8 cellular contexts compared by ENCODE assay signal in genomic region chr1:85278853-85279314, GRCh38. TPM values are rescaled to one million over a fixed set of nuclear protein-coding genes. Genes with fewer than 3 reads are reported as not detected.
DNase-seq lines count a peak whose midpoint lies in the region; ATAC-seq and TF ChIP-seq lines count a peak whose summit lies in the region.

No MANE protein-coding gene starts in this region.

- H3K4me1 ChIP-seq in fibroblast of lung (ENCODE audit: control insufficient read depth, extremely low read depth, insufficient read depth, low read length), result peaks cover 5% of the 10 kb centered on the region
- H3K4me1 ChIP-seq in skeletal muscle satellite cell (ENCODE audit: control insufficient read depth, insufficient read depth, low read length), result peaks cover 29% of the 10 kb centered on the region
- no peaks in the 10 kb centered on the region for H3K4me1 ChIP-seq in effector memory CD4-positive, alpha-beta T cell (ENCODE audit: control insufficient read depth, insufficient read depth, low read length, poor library complexity, severe bottlenecking)

- H3K79me2 ChIP-seq in fibroblast of lung (ENCODE audit: control insufficient read depth, insufficient read depth, low read length), result peaks cover 23% of the 10 kb centered on the region

- H3K4me2 ChIP-seq in fibroblast of lung (ENCODE audit: extremely low read depth, insufficient read depth, low read length) (peak overlapping the region; percentile 20), skeletal muscle satellite cell (ENCODE audit: low read length) (peak overlapping the region; percentile 83)

- H3K4me3 ChIP-seq in fibroblast of lung (replicated peaks in 1 of 4; ENCODE audit: control extremely low read depth in 1 of 4, insufficient read depth in 1 of 4, low read depth in 3 of 4, low read length in 4 of 4), result peak overlapping the region in 3 of 4 experiments; percentile 0 to 39 (median 18)
- H3K4me3 ChIP-seq in skeletal muscle satellite cell (ENCODE audit: low read length), result peak overlapping the region; percentile 57
- no peak overlapping the region for H3K4me3 ChIP-seq in effector memory CD4-positive, alpha-beta T cell (ENCODE audit: insufficient read depth, low read depth, low read length, poor library complexity, severe bottlenecking)

- peak overlapping the region; percentile 72 for H3K27ac ChIP-seq in fibroblast of lung (ENCODE audit: insufficient read depth, low read length)
- no peak overlapping the region for H3K27ac ChIP-seq in effector memory CD4-positive, alpha-beta T cell (ENCODE audit: insufficient read depth, low read length, poor library complexity, severe bottlenecking)

- H4K20me1 ChIP-seq in fibroblast of lung (ENCODE audit: control insufficient read depth, extremely low read depth, insufficient read depth, low read length), result no peaks in the 10 kb centered on the region

- no peaks in the 10 kb centered on the region for H3K9me3 ChIP-seq in fibroblast of lung (ENCODE audit: control insufficient read depth, insufficient read depth, low read depth, low read length)
- no peaks in the 10 kb centered on the region for H3K9me3 ChIP-seq in skeletal muscle satellite cell (replicated peaks; ENCODE audit: low read length)
- no peaks in the 10 kb centered on the region for H3K9me3 ChIP-seq in effector memory CD4-positive, alpha-beta T cell (ENCODE audit: control insufficient read depth, low read length)

- H2AFZ ChIP-seq in fibroblast of lung (ENCODE audit: low read length), result peak overlapping the region; percentile 43

- H3K9ac ChIP-seq in fibroblast of lung (ENCODE audit: insufficient read depth, low read length) (no peak overlapping the region), skeletal muscle satellite cell (ENCODE audit: low read depth, low read length) (peak overlapping the region; percentile 63)

- H3K27me3 ChIP-seq in fibroblast of lung (ENCODE audit: control insufficient read depth, insufficient read depth, low read length), result no peaks in the 10 kb centered on the region
- no peaks in the 10 kb centered on the region for H3K27me3 ChIP-seq in skeletal muscle satellite cell (ENCODE audit: control insufficient read depth, insufficient read depth, low read length)
- H3K27me3 ChIP-seq in effector memory CD4-positive, alpha-beta T cell (replicated peaks; ENCODE audit: control insufficient read depth, insufficient read depth, low read length, poor library complexity, severe bottlenecking), result no peaks in the 10 kb centered on the region

- no peak for TF ChIP-seq CTCF in fibroblast of lung (conservative IDR thresholded peaks at IDR 0.05 in 1 of 2, IDR thresholded peaks at IDR 0.05 in 1 of 2; ENCODE audit: low read depth in 1 of 2, low read length in 2 of 2)

- ATAC-seq in HG03469 (IDR thresholded peaks at IDR 0.05; ENCODE audit: unreplicated experiment) (peak; percentile 23), HG03432 (IDR thresholded peaks at IDR 0.05; ENCODE audit: unreplicated experiment) (no peak), sciatic nerve (no peak)

- DNase-seq in GM03348 (ENCODE audit: low spot score) (peak; percentile 84), fibroblast of lung (ENCODE audit: low read depth in 2 of 2) (peak; percentile 94 to 96), sciatic nerve (ENCODE audit: low spot score) (no peak)
- DNase-seq in activated CD4-positive, alpha-beta T cell treated with anti-CD3 and anti-CD28 coated beads, Interleukin-2, amount 50 U/mL, for 4 hours, result peak; percentile 30 to 41
- no peak for DNase-seq in effector memory CD4-positive, alpha-beta T cell

- no peaks in the 10 kb centered on the region for H3K36me3 ChIP-seq in fibroblast of lung (ENCODE audit: control insufficient read depth, insufficient read depth, low read length)
- no peaks in the 10 kb centered on the region for H3K36me3 ChIP-seq in skeletal muscle satellite cell (ENCODE audit: insufficient read depth, low read length)
- no peaks in the 10 kb centered on the region for H3K36me3 ChIP-seq in effector memory CD4-positive, alpha-beta T cell (ENCODE audit: control insufficient read depth, insufficient read depth, low read length)

- intact Hi-C loops in sciatic nerve (cut with DNase I), result no loop called here

RNA-seq across cellular contexts. Expression of gene BCL10, which starts 2.5 kb away (rescaled TPM):
- 21.3 and 30.2 TPM in 2 replicates for total RNA-seq in fibroblast of lung
- 18.8 and 20.1 TPM in 2 replicates for polyA plus RNA-seq in fibroblast of lung
- 20.1 and 20.2 TPM in 2 replicates for polyA plus RNA-seq in fibroblast of lung (2012)
- polyA minus RNA-seq in fibroblast of lung (ENCODE audit: low replicate concordance), result 13.4 and 17.8 TPM in 2 replicates
- total RNA-seq in skeletal muscle satellite cell (2012; rRNA removed), result 31.7 and 38.4 TPM in 2 replicates
- total RNA-seq in sciatic nerve, result 17.8 TPM

RNA-seq across cellular contexts. Expression of gene C1orf52, which starts 19.4 kb away (rescaled TPM):
- total RNA-seq in fibroblast of lung (10.0 and 11.4 TPM in 2 replicates), sciatic nerve (30.9 TPM)
- 16.4 and 24.7 TPM in 2 replicates for polyA plus RNA-seq in fibroblast of lung
- polyA plus RNA-seq in fibroblast of lung (2012), result 17.1 and 25.7 TPM in 2 replicates
- polyA minus RNA-seq in fibroblast of lung (ENCODE audit: low replicate concordance), result 3.0 and 26.7 TPM in 2 replicates
- total RNA-seq in skeletal muscle satellite cell (2012; rRNA removed), result 8.9 and 12.9 TPM in 2 replicates

Comparison
In these comparisons a context has a peak if more than half of its experiments do, and no peak if none do; other contexts are left out.
1. DNase-seq: peak in GM03348 (single experiment), activated CD4-positive, alpha-beta T cell treated with anti-CD3 and anti-CD28 coated beads, Interleukin-2, amount 50 U/mL, for 4 hours (2 of 2) and fibroblast of lung (2 of 2); none in effector memory CD4-positive, alpha-beta T cell (0 of 3) and sciatic nerve (single experiment).